In genomic region chrX:31165241-31166035, GRCh38 we compare ENCODE assay signal across 17 cellular contexts.
DNase-seq lines count a peak whose midpoint lies in the region; ATAC-seq, FAIRE-seq and TF ChIP-seq lines count a peak whose summit lies in the region.
"Had no signal": no experiment of that assay in that cellular context is flagged by ENCODE, and none has a peak within 500 bp of the region (broad histone marks: within the 10 kb centered on the region; RNA-seq: fewer than 3 reads in every experiment).

No MANE protein-coding gene starts in this region.

- H3K36me3 Mint-ChIP-seq in chondrocyte (ENCODE audit: low read depth): peaks cover 35% of the 10 kb centered on the region

- H3K27me3 ChIP-seq in small intestine (ENCODE audit: control insufficient read depth in 2 of 2, insufficient read depth in 2 of 2, low read length in 2 of 2): no peaks in the 10 kb centered on the region
- no peaks in the 10 kb centered on the region for H3K27me3 ChIP-seq in aorta (ENCODE audit: control insufficient read depth in 1 of 2, insufficient read depth in 2 of 2, low read length in 1 of 2)

- no peaks in the 10 kb centered on the region for H3K9me3 ChIP-seq in small intestine (ENCODE audit: control insufficient read depth, low read depth)
- H3K9me3 ChIP-seq in aorta (ENCODE audit: control insufficient read depth, low read length): no peaks in the 10 kb centered on the region

- peak; percentile 9 for DNase-seq in HS-27A (ENCODE audit: low read depth)
- DNase-seq in chondrocyte (ENCODE audit: low spot score): no peak
- no peak for DNase-seq in left colon
- DNase-seq in small intestine: peak; percentile 42
- no peak for DNase-seq in aorta
- no peak for DNase-seq in HuH-7 (ENCODE audit: low spot score)
- no peak for DNase-seq in activated T-cell treated with anti-CD3 and anti-CD28 coated beads for 4 hours
- no peak for DNase-seq in stimulated activated CD4-positive, alpha-beta T cell treated with anti-CD3 and anti-CD28 coated beads, Interleukin-4, amount 100 ng/mL, for 1 hour
- DNase-seq: AML-193; CD4-positive, alpha-beta T cell; DMS79 treated with DMSO at 0.1 percent for 48 hours; NCI-H146; NCI-H446 treated with DMSO at 0.1 percent for 48 hours; NCI-H748 treated with DMSO at 0.1 percent for 48 hours; PC-3 had no signal

- H3K4me1 ChIP-seq in small intestine (ENCODE audit: control insufficient read depth in 2 of 2, insufficient read depth in 1 of 2, low read depth in 1 of 2, low read length in 1 of 2) (no peaks in the 10 kb centered on the region), aorta (ENCODE audit: control insufficient read depth in 1 of 2, insufficient read depth in 2 of 2, low read length in 2 of 2) (no peaks in the 10 kb centered on the region)

- H3K9me3 Mint-ChIP-seq in chondrocyte (ENCODE audit: low read depth): peaks cover 17% of the 10 kb centered on the region
- H3K9me3 Mint-ChIP-seq: CD4-positive, alpha-beta T cell had no signal

- H3K27me3 Mint-ChIP-seq in chondrocyte (ENCODE audit: low read depth): no peaks in the 10 kb centered on the region
- H3K27me3 Mint-ChIP-seq: CD4-positive, alpha-beta T cell had no signal

- no peak for FAIRE-seq in small intestine (lab: Jason Lieb, UNC)
- FAIRE-seq: D721Med, H1 had no signal

- no peak overlapping the region for H3K27ac ChIP-seq in small intestine (ENCODE audit: low read depth in 1 of 2, low read length in 1 of 2)
- H3K27ac ChIP-seq in aorta (ENCODE audit: low read depth in 1 of 2, low read length in 2 of 2): no peak overlapping the region

- intact Hi-C loops in left colon (cut with DNase I, micrococcal nuclease): no loop called here
- intact Hi-C loops in aorta (cut with DNase I): no loop called here

- WGBS in small intestine, 3 donors: 11 to 48% (median 22%) methylated on average over 5 of the region's 5 CpGs
- 45 to 61% methylated on average over 5 of the region's 5 CpGs for WGBS in aorta, 2 donors

- no peak overlapping the region for H3K4me3 Mint-ChIP-seq in chondrocyte (ENCODE audit: unreplicated experiment)
- H3K4me3 Mint-ChIP-seq: CD4-positive, alpha-beta T cell had no signal

- H3K36me3 ChIP-seq in small intestine (ENCODE audit: control insufficient read depth in 2 of 2, insufficient read depth in 2 of 2, low read length in 2 of 2): no peaks in the 10 kb centered on the region
- no peaks in the 10 kb centered on the region for H3K36me3 ChIP-seq in aorta (ENCODE audit: control insufficient read depth in 1 of 2, insufficient read depth in 2 of 2, low read length in 1 of 2)

- peaks cover 12% of the 10 kb centered on the region for H3K4me1 Mint-ChIP-seq in chondrocyte (ENCODE audit: low read depth)

- TF ChIP-seq CTCF in chondrocyte (IDR thresholded peaks at IDR 0.05): no peak

- no peak overlapping the region for H3K4me3 ChIP-seq in small intestine (ENCODE audit: low read depth in 1 of 2, low read length in 2 of 2)
- no peak overlapping the region for H3K4me3 ChIP-seq in aorta (ENCODE audit: low read length in 2 of 2)

- H3K27ac Mint-ChIP-seq in chondrocyte (ENCODE audit: unreplicated experiment): peak overlapping the region; percentile 43
- H3K27ac Mint-ChIP-seq: CD4-positive, alpha-beta T cell had no signal

- ATAC-seq in left colon (peak; percentile 62), aorta (ENCODE audit: low FRiP score) (no peak)
- ATAC-seq: PC-3 had no signal

Comparison
In these comparisons a context has a peak if more than half of its experiments do, and no peak if none do; other contexts are left out.
1. DNase-seq: peak in HS-27A (single experiment) and small intestine (single experiment); none in chondrocyte (single experiment), left colon (0 of 2), aorta (0 of 2), HuH-7 (single experiment), activated T-cell treated with anti-CD3 and anti-CD28 coated beads for 4 hours (single experiment) and stimulated activated CD4-positive, alpha-beta T cell treated with anti-CD3 and anti-CD28 coated beads, Interleukin-4, amount 100 ng/mL, for 1 hour (single experiment).